ENCODE assay signal across 12 cellular contexts in genomic region chr9:33445941-33446506, GRCh38. TPM values are rescaled to one million over a fixed set of nuclear protein-coding genes. Genes with fewer than 3 reads are reported as not detected.
A peak's percentile ranks its signal among the peaks of the same experiment; 100 is the strongest.
DNase-seq lines count a peak whose midpoint lies in the region; ATAC-seq and TF ChIP-seq lines count a peak whose summit lies in the region.
"Had no signal": no experiment of that assay in that cellular context is flagged by ENCODE, and none has a peak within 500 bp of the region (broad histone marks: within the 10 kb centered on the region; RNA-seq: fewer than 3 reads in every experiment).

No MANE protein-coding gene starts in this region.

- H3K27me3 ChIP-seq in BLaER1 (no peaks in the 10 kb centered on the region), IMR-90 (ENCODE audit: control insufficient read depth, insufficient read depth, low read length) (no peaks in the 10 kb centered on the region)
- H3K27me3 ChIP-seq: ovary, uterus had no signal

- dilution Hi-C loops in IMR-90 (cut with HindIII; ENCODE audit: low sequenced_read_pairs, unreplicated experiment), result no loop called here

- H2AK5ac ChIP-seq in IMR-90 (ENCODE audit: low read depth, low read length), result peak overlapping the region; percentile 84; the same call in 1 of the 2 replicates

- H3K79me1 ChIP-seq in IMR-90 (ENCODE audit: low read depth in 1 of 2, low read length in 2 of 2), result no peaks in the 10 kb centered on the region

- BruUV-seq in IMR-90 (replicated peaks; lab: Mats Ljungman, UMichigan), result no TSS peak

- no peak overlapping the region for H4K91ac ChIP-seq in IMR-90 (ENCODE audit: insufficient read depth, low read depth, low read length)

- peak overlapping the region; percentile 61 for H2BK20ac ChIP-seq in IMR-90 (ENCODE audit: low read depth, low read length)

- H3K27me3 Mint-ChIP-seq in activated naive CD8-positive, alpha-beta T cell treated with anti-CD3 and anti-CD28 coated beads for 36 hours, result no peaks in the 10 kb centered on the region

- peaks cover 33% of the 10 kb centered on the region for H3K4me1 ChIP-seq in BLaER1
- peaks cover 10% of the 10 kb centered on the region for H3K4me1 ChIP-seq in IMR-90 (ENCODE audit: control insufficient read depth, insufficient read depth, low read length)

- H3K27ac ChIP-seq in BLaER1 (0 out of 2 replicates have a peak overlapping the region, but pooled peaks have one; percentile 2), IMR-90 (ENCODE audit: insufficient read depth, low read length) (no peak overlapping the region)
- H3K27ac ChIP-seq: ovary had no signal

- H3K9me1 ChIP-seq in IMR-90 (ENCODE audit: insufficient read depth, low read length), result peaks cover 9% of the 10 kb centered on the region

- H4K5ac ChIP-seq in IMR-90 (ENCODE audit: low read depth, low read length), result no peak overlapping the region; the same call in 1 of the 2 replicates

- H3K9me3 Mint-ChIP-seq in activated naive CD8-positive, alpha-beta T cell treated with anti-CD3 and anti-CD28 coated beads for 36 hours, result no peaks in the 10 kb centered on the region

- no peak overlapping the region for H3K18ac ChIP-seq in IMR-90 (ENCODE audit: low read depth, low read length)

- in situ Hi-C loops in IMR-90 (cut with MboI; ENCODE audit: low sequenced_read_pairs), result no loop called here

- H3K4me3 ChIP-seq in BLaER1, result no peak overlapping the region
- H3K4me3 ChIP-seq in IMR-90 (ENCODE audit: insufficient read depth, low read depth, low read length), result no peak overlapping the region

- no peaks in the 10 kb centered on the region for H3K36me3 Mint-ChIP-seq in activated naive CD8-positive, alpha-beta T cell treated with anti-CD3 and anti-CD28 coated beads for 36 hours

- DNase-seq in IMR-90 (no peak), myocyte (ENCODE audit: low read depth) (peak; percentile 54), AG08395 (ENCODE audit: low spot score) (no peak), NAMALWA (ENCODE audit: low spot score) (no peak), RPMI8226 (no peak)
- DNase-seq in activated naive CD8-positive, alpha-beta T cell treated with anti-CD3 and anti-CD28 coated beads for 36 hours, result no peak
- DNase-seq: DMS79 treated with DMSO at 0.1 percent for 48 hours, NCI-H1417 treated with DMSO at 0.1 percent for 48 hours had no signal

- H2BK5ac ChIP-seq in IMR-90 (ENCODE audit: low read depth, low read length, poor library complexity, severe bottlenecking), result no peak overlapping the region

- H3K4me2 ChIP-seq in BLaER1 (peak overlapping the region; percentile 95), IMR-90 (ENCODE audit: low read depth, low read length) (no peak overlapping the region)

- H4K8ac ChIP-seq in IMR-90 (ENCODE audit: low read depth in 2 of 2, low read length in 2 of 2), result peak overlapping the region in 1 of 2 experiments; percentile 34; a peak in 1 of 4 replicates

- TF ChIP-seq CTCF in IMR-90 (conservative IDR thresholded peaks at IDR 0.05; ENCODE audit: low read depth, low read length), result no peak

- WGBS in IMR-90 (ENCODE audit: extremely low coverage in 2 of 2, insufficient read length in 1 of 2), 2 experiments, result 100% methylated on average over 1 of the region's 5 CpGs; no CpG with 5 or more reads in 1 of the 2 experiments

- H3K4me3 Mint-ChIP-seq in activated naive CD8-positive, alpha-beta T cell treated with anti-CD3 and anti-CD28 coated beads for 36 hours, result peak overlapping the region; percentile 87

- TF ChIP-seq POLR2A in IMR-90 (IDR thresholded peaks at IDR 0.05; ENCODE audit: low read depth, low read length), result no peak

- H3K56ac ChIP-seq in IMR-90 (ENCODE audit: extremely low read depth, insufficient read depth, low read length), result no peak overlapping the region

- no peak overlapping the region for H2AFZ ChIP-seq in IMR-90 (replicated peaks; ENCODE audit: low read length, poor library complexity)

- TF ChIP-seq RAD21 in IMR-90 (IDR thresholded peaks at IDR 0.05; ENCODE audit: low read length), result no peak

- H2AK9ac ChIP-seq in IMR-90 (replicated peaks; ENCODE audit: low read depth, low read length, poor library complexity), result no peak overlapping the region

- H3K23ac ChIP-seq in IMR-90 (ENCODE audit: low read depth, low read length), result no peak overlapping the region

- H4K20me1 ChIP-seq in BLaER1, result no peaks in the 10 kb centered on the region
- H4K20me1 ChIP-seq in IMR-90 (ENCODE audit: insufficient read depth, low read length), result no peaks in the 10 kb centered on the region

- intact Hi-C loops in IMR-90 (cut with micrococcal nuclease), result no loop called here

- H3K9me3 ChIP-seq in BLaER1 (no peaks in the 10 kb centered on the region), IMR-90 (ENCODE audit: control insufficient read depth, insufficient read depth, low read length) (no peaks in the 10 kb centered on the region)
- H3K9me3 ChIP-seq: ovary, uterus had no signal

- no peaks in the 10 kb centered on the region for H3K36me3 ChIP-seq in BLaER1
- H3K36me3 ChIP-seq in IMR-90 (ENCODE audit: control insufficient read depth, insufficient read depth, low read length), result no peaks in the 10 kb centered on the region
- H3K36me3 ChIP-seq: ovary, uterus had no signal

- no peak for ATAC-seq in IMR-90 (ENCODE audit: low read depth)
- no peak for ATAC-seq in GM21576 (IDR thresholded peaks at IDR 0.05; ENCODE audit: unreplicated experiment)

- H3K14ac ChIP-seq in IMR-90 (replicated peaks; ENCODE audit: low read depth, low read length), result 0 out of 2 replicates have a peak overlapping the region, but pooled peaks have one; percentile 33

- peak overlapping the region; percentile 88 for H3K27ac Mint-ChIP-seq in activated naive CD8-positive, alpha-beta T cell treated with anti-CD3 and anti-CD28 coated beads for 36 hours

- POLR2A ChIA-PET in IMR-90 (lab: Charles Lee; ENCODE audit: unreplicated experiment), result no interaction called here

- CTCF ChIA-PET in IMR-90 (lab: Yijun Ruan, JAX), result no interaction called here

- H3K4ac ChIP-seq in IMR-90 (ENCODE audit: low read depth, low read length), result peak overlapping the region; percentile 51

- H2BK15ac ChIP-seq in IMR-90 (ENCODE audit: low read depth, low read length), result peak overlapping the region; percentile 6; the same call in 1 of the 3 replicates

- 0 out of 2 replicates have a peak overlapping the region, but pooled peaks have one; percentile 80 for H2BK120ac ChIP-seq in IMR-90 (ENCODE audit: low read depth, low read length)

- peaks cover 34% of the 10 kb centered on the region for H3K4me1 Mint-ChIP-seq in activated naive CD8-positive, alpha-beta T cell treated with anti-CD3 and anti-CD28 coated beads for 36 hours

- H3K9ac ChIP-seq in BLaER1, result no peak overlapping the region; the same call in 1 of the 2 replicates
- H3K9ac ChIP-seq in IMR-90 (ENCODE audit: low read depth, low read length), result no peak overlapping the region

TF ChIP-seq in IMR-90, 13 proteins besides CTCF, POLR2A, EP300 and RAD21:
- TF ChIP-seq FOS (IDR thresholded peaks at IDR 0.05; ENCODE audit: low read depth, low read length), result no peak
- TF ChIP-seq CEBPB (IDR thresholded peaks at IDR 0.05; ENCODE audit: low read depth, low read length), result no peak
- TF ChIP-seq MAFK (IDR thresholded peaks at IDR 0.05; ENCODE audit: low read depth, low read length), result no peak
- TF ChIP-seq SMC3 (IDR thresholded peaks at IDR 0.05; ENCODE audit: low read depth, low read length), result no peak
- no peak for TF ChIP-seq MAZ (IDR thresholded peaks at IDR 0.05; ENCODE audit: borderline replicate concordance, low read depth, low read length)

RNA-seq across cellular contexts. Expression of gene AQP3, which starts 1.4 kb away (rescaled TPM):
- 3.3 and 3.8 TPM in 2 replicates for total RNA-seq in IMR-90 (2012; rRNA removed)
- polyA plus RNA-seq in IMR-90 (2012; rRNA removed), result 10.4 and 12.2 TPM in 2 replicates
- 14.4 and 24.3 TPM in 2 replicates for polyA plus RNA-seq in IMR-90 (2012; cell fraction: cytosol; rRNA removed)
- 9.0 and 17.5 TPM in 2 replicates for polyA plus RNA-seq in IMR-90 (2012; cell fraction: nucleus; rRNA removed; ENCODE audit: low replicate concordance)
- total RNA-seq in activated naive CD8-positive, alpha-beta T cell treated with anti-CD3 and anti-CD28 coated beads for 36 hours, result 1 to 10 TPM; 2.3 to 2.9 TPM
- total RNA-seq in myocyte, result 89.2 and 113 TPM in 2 replicates
- polyA plus RNA-seq in myocyte (2012), result 19.0 TPM

RNA-seq across cellular contexts. Expression of gene NOL6, which starts 27.7 kb away (rescaled TPM):
- 42.8 and 47.3 TPM in 2 replicates for total RNA-seq in IMR-90 (2012; rRNA removed)
- 71.7 and 75.1 TPM in 2 replicates for polyA plus RNA-seq in IMR-90 (2012; rRNA removed)
- polyA plus RNA-seq in IMR-90 (2012; cell fraction: cytosol; rRNA removed), result 40.8 and 45.2 TPM in 2 replicates
- 72.9 and 141 TPM in 2 replicates for polyA plus RNA-seq in IMR-90 (2012; cell fraction: nucleus; rRNA removed; ENCODE audit: low replicate concordance)
- 10 to 100 TPM; 80.8 to 82.2 TPM for total RNA-seq in activated naive CD8-positive, alpha-beta T cell treated with anti-CD3 and anti-CD28 coated beads for 36 hours
- total RNA-seq in myocyte, result 32.3 and 33.5 TPM in 2 replicates
- 29.2 TPM for polyA plus RNA-seq in myocyte (2012)

RNA-seq across cellular contexts. Expression of gene AQP7, which starts 43.7 kb away (rescaled TPM):
- total RNA-seq in IMR-90 (2012; rRNA removed) (0.28 TPM in 1 of 2 replicates, not detected in the other), myocyte (0.10 and 0.48 TPM in 2 replicates)
- 0.07 TPM in 1 of 2 replicates, not detected in the other for polyA plus RNA-seq in IMR-90 (2012; rRNA removed)
- polyA plus RNA-seq in IMR-90 (2012; cell fraction: cytosol; rRNA removed), result 0.05 and 0.20 TPM in 2 replicates
- 0.42 and 0.61 TPM in 2 replicates for polyA plus RNA-seq in IMR-90 (2012; cell fraction: nucleus; rRNA removed; ENCODE audit: low replicate concordance)
- not detected for total RNA-seq in activated naive CD8-positive, alpha-beta T cell treated with anti-CD3 and anti-CD28 coated beads for 36 hours
- 0.35 TPM for polyA plus RNA-seq in myocyte (2012)

Comparison
In these comparisons a context has a peak if more than half of its experiments do, and no peak if none do; other contexts are left out.
1. RNA of gene AQP3, which starts 1.4 kb away (total RNA-seq): 89.2 to 113 TPM in myocyte; 3.3 to 3.8 TPM in IMR-90 and 2.3 to 2.9 TPM in activated naive CD8-positive, alpha-beta T cell treated with anti-CD3 and anti-CD28 coated beads for 36 hours; every median in the first group is over 10 times any median in the second.